Comparison of ENCODE assay signal across 8 cellular contexts in genomic region chr19:12782174-12782423, GRCh38. TPM values are rescaled to one million over a fixed set of nuclear protein-coding genes. Genes with fewer than 3 reads are reported as not detected.
DNase-seq lines count a peak whose midpoint lies in the region; ATAC-seq and TF ChIP-seq lines count a peak whose summit lies in the region.

No MANE protein-coding gene starts in this region.

- no peaks in the 10 kb centered on the region for H3K36me3 ChIP-seq in PC-9 (ENCODE audit: low read depth)
- no peaks in the 10 kb centered on the region for H3K36me3 ChIP-seq in rectal smooth muscle tissue (ENCODE audit: control insufficient read depth, insufficient read depth, low read length)

- H4K20me1 ChIP-seq in PC-9 (ENCODE audit: insufficient read depth) = no peaks in the 10 kb centered on the region

- peak overlapping the region; percentile 91 for H3K4me2 ChIP-seq in PC-9

- peak; percentile 13 for ATAC-seq in GM18907 (IDR thresholded peaks at IDR 0.05; ENCODE audit: unreplicated experiment)
- peak; percentile 9 for ATAC-seq in esophagus mucosa
- ATAC-seq in GM18520 (IDR thresholded peaks at IDR 0.05; ENCODE audit: unreplicated experiment) = no peak

- H3K27ac ChIP-seq in PC-9 (peak overlapping the region; percentile 86), rectal smooth muscle tissue (ENCODE audit: low read depth, low read length) (peak overlapping the region; percentile 99)

- H3K4me1 ChIP-seq in PC-9 (replicated peaks; ENCODE audit: insufficient read depth) = peaks cover 75% of the 10 kb centered on the region
- H3K4me1 ChIP-seq in rectal smooth muscle tissue (ENCODE audit: control insufficient read depth, insufficient read depth, low read length) = peaks cover 20% of the 10 kb centered on the region

- H3K79me2 ChIP-seq in PC-9 (ENCODE audit: low read depth) = peaks cover 35% of the 10 kb centered on the region

- H2AFZ ChIP-seq in PC-9 = peak overlapping the region; percentile 37

- H3K4me3 ChIP-seq in PC-9 (peak overlapping the region; percentile 65), rectal smooth muscle tissue (ENCODE audit: low read length) (peak overlapping the region; percentile 78)

- no peak for TF ChIP-seq CTCF in PC-9 (conservative IDR thresholded peaks at IDR 0.05)

- no peaks in the 10 kb centered on the region for H3K9me2 ChIP-seq in PC-9 (ENCODE audit: insufficient read depth)

- CTCF ChIA-PET in PC-9 (lab: Charles Lee) = interaction anchor here (0.9 kb wide), 1 partner anchor 11 kb away, joined by 7 read pairs; no protein-coding TSS in a partner anchor

- intact Hi-C loops in PC-9 (cut with micrococcal nuclease; ENCODE audit: unreplicated experiment) = loop anchor here (10.0 kb wide), 1 partner anchor 1063 kb away; no protein-coding TSS in a partner anchor

- peak overlapping the region; percentile 93 for H3K9ac ChIP-seq in rectal smooth muscle tissue (ENCODE audit: low read length)

- BruUV-seq in PC-9 (replicated peaks; lab: Mats Ljungman, UMichigan) = no TSS peak

- DNase-seq in PC-9 (no peak), foreskin melanocyte (no peak), HuH-7.5 (ENCODE audit: low spot score) (no peak), mucosa of gallbladder (ENCODE audit: low spot score) (no peak)

- peaks cover 77% of the 10 kb centered on the region for H3F3A ChIP-seq in PC-9 (ENCODE audit: insufficient read depth, low read depth)

- no peaks in the 10 kb centered on the region for H3K9me3 ChIP-seq in PC-9 (ENCODE audit: insufficient read depth, low read depth)

- H3K27me3 ChIP-seq in PC-9 (ENCODE audit: insufficient read depth, low read depth) (no peaks in the 10 kb centered on the region), rectal smooth muscle tissue (ENCODE audit: control insufficient read depth, insufficient read depth, low read length) (no peaks in the 10 kb centered on the region)

- POLR2A ChIA-PET in PC-9 (lab: Charles Lee; ENCODE audit: unreplicated experiment) = interaction anchor here (0.9 to 1.5 kb wide), 2 partner anchors 10 to 16 kb away, joined by 3 to 19 read pairs; partner anchors contain the start of gene JUNB

RNA-seq across cellular contexts. Expression of gene HOOK2, which starts 6.7 kb away (rescaled TPM):
- total RNA-seq in PC-9 (2021) = 109 and 127 TPM in 2 replicates
- total RNA-seq in esophagus mucosa = 38.2 TPM
- total RNA-seq in mucosa of gallbladder = 128 TPM

RNA-seq across cellular contexts. Expression of gene JUNB, which starts 9.2 kb away (rescaled TPM):
- 70.7 and 87.0 TPM in 2 replicates for total RNA-seq in PC-9 (2021)
- 267 TPM for total RNA-seq in esophagus mucosa
- 119 TPM for total RNA-seq in mucosa of gallbladder

RNA-seq across cellular contexts. Expression of gene PRDX2, which starts 19.5 kb away (rescaled TPM):
- total RNA-seq in PC-9 (2021) = 268 and 271 TPM in 2 replicates
- 304 TPM for total RNA-seq in esophagus mucosa
- total RNA-seq in mucosa of gallbladder = 319 TPM

RNA-seq across cellular contexts. Expression of gene THSD8, which starts 19.8 kb away (rescaled TPM):
- total RNA-seq in PC-9 (2021) (28.8 and 30.0 TPM in 2 replicates), esophagus mucosa (9.7 TPM), mucosa of gallbladder (4.1 TPM)

RNA-seq across cellular contexts. Expression of gene RNASEH2A, which starts 24.3 kb away (rescaled TPM):
- total RNA-seq in PC-9 (2021) = 38.6 and 60.4 TPM in 2 replicates
- total RNA-seq in esophagus mucosa = 20.0 TPM
- 7.3 TPM for total RNA-seq in mucosa of gallbladder
